ENCODE assay signal across 16 cellular contexts in the genomic region with DNA sequence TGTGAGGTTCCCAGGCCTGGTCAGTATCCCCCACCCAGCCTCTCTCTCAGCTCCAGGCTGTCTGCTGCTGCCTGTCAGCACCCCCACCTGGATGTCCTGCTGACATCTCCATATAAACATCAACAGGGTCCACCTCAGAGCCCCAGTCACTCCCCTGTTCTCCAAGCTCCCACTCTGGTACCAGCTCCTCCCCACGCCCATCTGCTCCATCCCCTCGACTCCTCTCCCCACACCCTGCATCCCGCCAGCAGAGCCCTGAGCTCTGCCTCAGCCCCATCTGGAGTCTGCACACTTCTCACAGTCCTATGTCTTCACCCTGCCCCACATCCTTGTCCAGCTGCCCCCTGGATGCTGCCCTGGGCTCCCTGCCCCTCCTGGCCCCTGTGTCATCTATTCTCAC.
DNase-seq lines count a peak whose midpoint lies in the region; ATAC-seq and TF ChIP-seq lines count a peak whose summit lies in the region.
"Had no signal": no experiment of that assay in that cellular context is flagged by ENCODE, and none has a peak within 500 bp of the region (broad histone marks: within the 10 kb centered on the region; RNA-seq: fewer than 3 reads in every experiment).

No MANE protein-coding gene starts in this region.

- no peak overlapping the region for H3K27ac ChIP-seq in neural progenitor cell

- DNase-seq in DMS 273 treated with DMSO at 0.1 percent for 48 hours (lab: John Stamatoyannopoulos, UW) = peak; percentile 44
- peak; percentile 78 to 90 for DNase-seq in NCI-H524 (lab: John Stamatoyannopoulos, UW)
- no peak for DNase-seq in neural progenitor cell (ENCODE audit: low spot score)
- no peak for DNase-seq in NCI-H510A treated with DMSO at 0.1 percent for 48 hours (lab: John Stamatoyannopoulos, UW)
- DNase-seq: BE2C; CD8-positive, alpha-beta memory T cell; DMS153; NCI-H1436; NCI-H2081 treated with DMSO at 0.1 percent for 48 hours; NCI-H226; NCI-H748 treated with DMSO at 0.1 percent for 48 hours; SHP77 treated with DMSO at 0.1 percent for 48 hours had no signal

- no peaks in the 10 kb centered on the region for H3K27me3 ChIP-seq in neural progenitor cell
- H3K27me3 ChIP-seq: BE2C had no signal

- H3K36me3 Mint-ChIP-seq in brain (peaks cover 21% of the 10 kb centered on the region), neural progenitor cell (peaks cover 15% of the 10 kb centered on the region)

- no peak overlapping the region for H3K9ac ChIP-seq in neural progenitor cell

- H3K4me1 Mint-ChIP-seq in brain = peaks cover 62% of the 10 kb centered on the region
- peaks cover 51% of the 10 kb centered on the region for H3K4me1 Mint-ChIP-seq in neural progenitor cell

- H3K9me3 Mint-ChIP-seq in brain (no peaks in the 10 kb centered on the region), neural progenitor cell (no peaks in the 10 kb centered on the region)
- H3K9me3 Mint-ChIP-seq: CD8-positive, alpha-beta memory T cell had no signal

- H4K20me1 ChIP-seq in neural progenitor cell (ENCODE audit: low read depth) = no peaks in the 10 kb centered on the region

- H3K4me2 ChIP-seq in neural progenitor cell = peak overlapping the region; percentile 18

- peaks cover 3% of the 10 kb centered on the region for H3K27me3 Mint-ChIP-seq in brain
- peaks cover 12% of the 10 kb centered on the region for H3K27me3 Mint-ChIP-seq in neural progenitor cell (ENCODE audit: insufficient read depth, low read depth)

- peaks cover 44% of the 10 kb centered on the region for H3K4me1 ChIP-seq in neural progenitor cell

- H3K79me2 ChIP-seq in neural progenitor cell (ENCODE audit: low read depth) = no peaks in the 10 kb centered on the region

- H3K4me3 ChIP-seq in neural progenitor cell = no peak overlapping the region

- ATAC-seq in GM18502 (IDR thresholded peaks at IDR 0.05; ENCODE audit: poor library complexity, unreplicated experiment) = no peak
- ATAC-seq in HG02884 (IDR thresholded peaks at IDR 0.05; ENCODE audit: unreplicated experiment) = no peak
- ATAC-seq: Panc1 had no signal

- no peaks in the 10 kb centered on the region for H3K36me3 ChIP-seq in neural progenitor cell
- H3K36me3 ChIP-seq: BE2C had no signal

- H3K27ac Mint-ChIP-seq in brain (peak overlapping the region; percentile 20 to 87 (median 76)), neural progenitor cell (peak overlapping the region; percentile 82)
- H3K27ac Mint-ChIP-seq: CD8-positive, alpha-beta memory T cell had no signal

- no peak overlapping the region for H2AFZ ChIP-seq in neural progenitor cell (replicated peaks)

- H3K9me3 ChIP-seq in neural progenitor cell (ENCODE audit: low read depth) = no peaks in the 10 kb centered on the region
- H3K9me3 ChIP-seq: BE2C had no signal

- H3K4me3 Mint-ChIP-seq in brain (no peak overlapping the region), neural progenitor cell (peak overlapping the region; percentile 41)

- TF ChIP-seq CTCF in brain (conservative IDR thresholded peaks at IDR 0.05) = no peak
- no peak for TF ChIP-seq CTCF in neural progenitor cell (IDR thresholded peaks at IDR 0.05)

- peaks cover 14% of the 10 kb centered on the region for H3F3A ChIP-seq in neural progenitor cell (ENCODE audit: low read depth)

Comparison
In these comparisons a context has a peak if more than half of its experiments do, and no peak if none do; other contexts are left out.
1. DNase-seq: peak in DMS 273 treated with DMSO at 0.1 percent for 48 hours (single experiment) and NCI-H524 (2 of 2); none in neural progenitor cell (single experiment) and NCI-H510A treated with DMSO at 0.1 percent for 48 hours (single experiment).